Comparison of ENCODE assay signal across 1 cellular context in genomic region chrX:71618303-71618721, GRCh38.
TF ChIP-seq lines count a peak whose summit lies in the region.

TSS of gene CXCR3 (minus strand) at chrX:71618511. CDS start at chrX:71618449, 62 bp downstream.

TF ChIP-seq in GM12878, 131 proteins besides CTCF, POLR2A, EP300 and RAD21 (continued from another document and continues in another):
- TF ChIP-seq JUNB (IDR thresholded peaks at IDR 0.05) (no peak), CHD1 (IDR thresholded peaks at IDR 0.05; ENCODE audit: low read depth, low read length) (no peak), PAX5 (IDR thresholded peaks at IDR 0.05; ENCODE audit: borderline replicate concordance, low read depth, low read length) (peak; percentile 85), RCOR1 (conservative IDR thresholded peaks at IDR 0.05; ENCODE audit: low read depth, low read length) (no peak), SMC3 (IDR thresholded peaks at IDR 0.05; ENCODE audit: borderline replicate concordance, low read length) (no peak), SPI1 (IDR thresholded peaks at IDR 0.05; ENCODE audit: borderline replicate concordance, insufficient read depth, low read depth, low read length) (peak; percentile 96), SMAD5 (IDR thresholded peaks at IDR 0.05; ENCODE audit: low read depth) (no peak), NKRF (conservative IDR thresholded peaks at IDR 0.05) (0 out of 2 replicates have a peak, but pooled peaks have one; percentile 14), DPF2 (IDR thresholded peaks at IDR 0.05) (peak; percentile 93), MEF2A (IDR thresholded peaks at IDR 0.05; ENCODE audit: insufficient read depth, low read depth, low read length) (0 out of 2 replicates have a peak, but pooled peaks have one; percentile 30), IKZF1 (conservative IDR thresholded peaks at IDR 0.05) (peak; percentile 99), TCF7 (IDR thresholded peaks at IDR 0.05; ENCODE audit: borderline replicate concordance) (no peak), ASH2L (IDR thresholded peaks at IDR 0.05; ENCODE audit: borderline replicate concordance, low read depth) (no peak), ZNF384 (IDR thresholded peaks at IDR 0.05; ENCODE audit: borderline replicate concordance, low read depth, low read length) (no peak), TBL1XR1 (IDR thresholded peaks at IDR 0.05; ENCODE audit: low read depth, low read length) (peak; percentile 55; the same call in 1 of the 2 replicates), BACH1 (IDR thresholded peaks at IDR 0.05; ENCODE audit: borderline replicate concordance) (0 out of 2 replicates have a peak, but pooled peaks have one; percentile 9), SMAD1 (IDR thresholded peaks at IDR 0.05; ENCODE audit: low read depth, partially characterized antibody) (no peak), KDM1A (IDR thresholded peaks at IDR 0.05; ENCODE audit: borderline replicate concordance) (no peak), ZSCAN29 (IDR thresholded peaks at IDR 0.05) (no peak), SUZ12 (IDR thresholded peaks at IDR 0.05; ENCODE audit: unreplicated experiment) (no peak), TCF12 (IDR thresholded peaks at IDR 0.05; ENCODE audit: low read depth, low read length) (peak; percentile 90), ZNF207 (IDR thresholded peaks at IDR 0.05; ENCODE audit: borderline replicate concordance) (no peak), TCF3 (IDR thresholded peaks at IDR 0.05; ENCODE audit: borderline replicate concordance, insufficient read depth, low read depth, low read length) (peak; percentile 74; the same call in 1 of the 2 replicates), BCLAF1 (IDR thresholded peaks at IDR 0.05) (no peak), ZNF274 (IDR thresholded peaks at IDR 0.05; ENCODE audit: insufficient read depth, insufficient read length) (no peak), MEF2B (IDR thresholded peaks at IDR 0.05; ENCODE audit: partially characterized antibody, poor library complexity, severe bottlenecking) (peak; percentile 55), SREBF1 (IDR thresholded peaks at IDR 0.05; ENCODE audit: low read length) (no peak), SRF (IDR thresholded peaks at IDR 0.05; ENCODE audit: low read depth in 2 of 2, low read length in 2 of 2) (no peak), JUND (IDR thresholded peaks at IDR 0.05; ENCODE audit: low read depth, low read length) (no peak), NRF1 (conservative IDR thresholded peaks at IDR 0.05; ENCODE audit: low read depth, low read length) (no peak), PML (IDR thresholded peaks at IDR 0.05; ENCODE audit: low read length) (no peak), YBX1 (IDR thresholded peaks at IDR 0.05) (no peak), NR2C2 (IDR thresholded peaks at IDR 0.05; ENCODE audit: borderline replicate concordance, control insufficient read depth, insufficient read length, low read depth) (no peak), MAX (IDR thresholded peaks at IDR 0.05; ENCODE audit: low read depth, low read length) (no peak), SP1 (IDR thresholded peaks at IDR 0.05; ENCODE audit: low read depth, low read length) (peak; percentile 73), POLR2AphosphoS5 (IDR thresholded peaks at IDR 0.05; ENCODE audit: low read length) (peak; percentile 31; the same call in 1 of the 2 replicates), LARP7 (IDR thresholded peaks at IDR 0.05) (no peak), CEBPZ (IDR thresholded peaks at IDR 0.05; ENCODE audit: low read depth, low read length) (no peak), ZBTB40 (IDR thresholded peaks at IDR 0.05; ENCODE audit: borderline replicate concordance) (no peak), STAT1 (conservative IDR thresholded peaks at IDR 0.05) (no peak), ZBTB33 (IDR thresholded peaks at IDR 0.05) (no peak), BCL3 (IDR thresholded peaks at IDR 0.05; ENCODE audit: borderline replicate concordance, insufficient read depth, low read depth, low read length, poor library complexity, severe bottlenecking) (peak; percentile 43), ATF3 (IDR thresholded peaks at IDR 0.05; ENCODE audit: borderline replicate concordance, extremely low read depth, low read depth, low read length) (no peak), POU2F2 (IDR thresholded peaks at IDR 0.05; ENCODE audit: borderline replicate concordance, low read depth, low read length) (peak; percentile 77; the same call in 2 of the 3 replicates), NR2F1 (conservative IDR thresholded peaks at IDR 0.05) (peak; percentile 73), ZNF217 (IDR thresholded peaks at IDR 0.05) (no peak), NFYA (IDR thresholded peaks at IDR 0.05; ENCODE audit: borderline replicate concordance, low read depth, low read length) (no peak), CBFB (IDR thresholded peaks at IDR 0.05; ENCODE audit: low read depth) (peak; percentile 90), HDAC6 (IDR thresholded peaks at IDR 0.05; ENCODE audit: unreplicated experiment) (no peak), WRNIP1 (IDR thresholded peaks at IDR 0.05; ENCODE audit: borderline replicate concordance, low read depth, low read length) (no peak), KLF5 (IDR thresholded peaks at IDR 0.05; ENCODE audit: partially characterized antibody) (no peak), MTA2 (IDR thresholded peaks at IDR 0.05; ENCODE audit: low read depth) (peak; percentile 78), ESRRA (IDR thresholded peaks at IDR 0.05; ENCODE audit: low read length) (no peak), ZBED1 (IDR thresholded peaks at IDR 0.05; ENCODE audit: borderline replicate concordance) (no peak), STAT3 (IDR thresholded peaks at IDR 0.05; ENCODE audit: low read depth, low read length) (no peak), FOS (IDR thresholded peaks at IDR 0.05; ENCODE audit: borderline replicate concordance, extremely low read depth, insufficient read length) (no peak)
